11 cellular contexts compared by ENCODE assay signal in the genomic region with DNA sequence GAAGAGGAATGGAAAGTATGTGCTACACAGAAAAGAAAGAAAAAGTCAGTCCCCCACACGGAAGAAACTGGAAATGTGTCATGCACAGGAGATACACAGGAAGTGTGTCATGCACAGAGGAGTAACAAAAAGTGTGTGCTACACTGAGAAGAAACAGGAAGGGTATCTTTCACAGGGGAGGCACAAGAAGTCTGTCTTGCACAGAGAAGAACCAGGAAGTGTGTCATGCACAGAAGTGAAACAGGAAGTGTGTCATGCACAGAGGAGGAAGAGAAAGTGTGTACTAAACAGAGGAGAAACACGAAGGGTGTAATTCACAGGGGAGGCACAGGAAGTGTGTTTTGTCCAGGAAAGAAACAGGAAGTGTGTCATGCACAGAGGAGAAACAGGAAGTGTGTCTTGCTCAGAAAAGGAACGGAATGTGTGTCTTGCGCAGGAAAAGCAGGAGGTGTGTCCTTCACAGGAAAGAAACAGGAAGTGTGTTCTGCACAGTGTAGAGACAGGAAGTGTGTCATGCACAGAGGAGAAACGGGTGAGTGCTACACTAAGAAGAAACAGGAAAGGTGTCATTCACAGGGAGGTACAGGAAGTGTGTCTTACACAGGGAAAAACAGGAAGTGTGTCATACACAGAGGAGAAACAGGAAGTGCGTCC.
DNase-seq lines count a peak whose midpoint lies in the region; ATAC-seq and TF ChIP-seq lines count a peak whose summit lies in the region.
"Had no signal": no experiment of that assay in that cellular context is flagged by ENCODE, and none has a peak within 500 bp of the region (broad histone marks: within the 10 kb centered on the region; RNA-seq: fewer than 3 reads in every experiment).

No MANE protein-coding gene starts in this region.

- H3K27ac Mint-ChIP-seq in naive B cell = no peak overlapping the region
- H3K27ac Mint-ChIP-seq: activated CD4-positive, alpha-beta memory T cell treated with anti-CD3 and anti-CD28 coated beads for 36 hours had no signal

- H3F3A ChIP-seq in PC-9 (ENCODE audit: insufficient read depth, low read depth) = no peaks in the 10 kb centered on the region

- peaks cover 0 to 6% (median 6%) of the 10 kb centered on the region in 3 donors for H3K4me1 Mint-ChIP-seq in naive B cell

- POLR2A ChIA-PET in PC-9 (lab: Charles Lee; ENCODE audit: unreplicated experiment) = no interaction called here

- H3K4me3 ChIP-seq in PC-9 = no peak overlapping the region
- H3K4me3 ChIP-seq: ascending aorta had no signal

- H3K9me2 ChIP-seq in PC-9 (ENCODE audit: insufficient read depth) = no peaks in the 10 kb centered on the region

- no TSS peak for BruUV-seq in PC-9 (replicated peaks; lab: Mats Ljungman, UMichigan)

- CTCF ChIA-PET in PC-9 (lab: Charles Lee) = no interaction called here

- DNase-seq in SIG-M5 treated with dmso at 0.1 percent for 504 hours (lab: John Stamatoyannopoulos, UW; ENCODE audit: unreplicated experiment) = peak; percentile 5
- DNase-seq in SIG-M5 (lab: John Stamatoyannopoulos, UW) = no peak
- no peak for DNase-seq in PC-9
- peak; percentile 24 for DNase-seq in naive B cell
- no peak for DNase-seq in stimulated activated CD4-positive, alpha-beta T cell treated with anti-CD3 and anti-CD28 coated beads, Interleukin-4, amount 100 ng/mL, for 24 hours
- DNase-seq: activated CD4-positive, alpha-beta memory T cell treated with anti-CD3 and anti-CD28 coated beads for 36 hours had no signal

- TF ChIP-seq CTCF in PC-9 (conservative IDR thresholded peaks at IDR 0.05) = no peak

- H3K79me2 ChIP-seq in PC-9 (ENCODE audit: low read depth) = no peaks in the 10 kb centered on the region

- ATAC-seq in HG02885 (IDR thresholded peaks at IDR 0.05; ENCODE audit: poor library complexity, unreplicated experiment) (peak; percentile 43), naive B cell (ENCODE audit: low read depth in 2 of 2) (peak; percentile 69 to 72), HG02970 (IDR thresholded peaks at IDR 0.05; ENCODE audit: low FRiP score, unreplicated experiment) (no peak), HG03135 (IDR thresholded peaks at IDR 0.05; ENCODE audit: unreplicated experiment) (no peak)

- no peaks in the 10 kb centered on the region for H3K4me1 ChIP-seq in PC-9 (replicated peaks; ENCODE audit: insufficient read depth)
- H3K4me1 ChIP-seq: ascending aorta had no signal

- H4K20me1 ChIP-seq in PC-9 (ENCODE audit: insufficient read depth) = no peaks in the 10 kb centered on the region

- no peaks in the 10 kb centered on the region for H3K27me3 ChIP-seq in PC-9 (ENCODE audit: insufficient read depth, low read depth)
- H3K27me3 ChIP-seq: ascending aorta had no signal

- H2AFZ ChIP-seq in PC-9 = peak overlapping the region; percentile 43; the same call in 1 of the 2 replicates

- no peaks in the 10 kb centered on the region for H3K36me3 ChIP-seq in PC-9 (ENCODE audit: low read depth)
- H3K36me3 ChIP-seq: ascending aorta had no signal

- H3K27me3 Mint-ChIP-seq in naive B cell = no peaks in the 10 kb centered on the region
- H3K27me3 Mint-ChIP-seq: activated CD4-positive, alpha-beta memory T cell treated with anti-CD3 and anti-CD28 coated beads for 36 hours had no signal

- H3K9me3 ChIP-seq in PC-9 (ENCODE audit: insufficient read depth, low read depth) = peaks cover 9% of the 10 kb centered on the region; the same call in 1 of the 2 replicates

- H3K27ac ChIP-seq in PC-9 = no peak overlapping the region
- H3K27ac ChIP-seq: 22Rv1, ascending aorta had no signal

- H3K4me3 Mint-ChIP-seq in naive B cell = no peak overlapping the region
- H3K4me3 Mint-ChIP-seq: activated CD4-positive, alpha-beta memory T cell treated with anti-CD3 and anti-CD28 coated beads for 36 hours had no signal

- intact Hi-C loops in PC-9 (cut with micrococcal nuclease; ENCODE audit: unreplicated experiment) = no loop called here

- no peaks in the 10 kb centered on the region for H3K36me3 Mint-ChIP-seq in naive B cell

- H3K4me2 ChIP-seq in PC-9 = no peak overlapping the region

- peaks cover 0 to 19% (median 4%) of the 10 kb centered on the region in 7 donors for H3K9me3 Mint-ChIP-seq in naive B cell

Comparison
In these comparisons a context has a peak if more than half of its experiments do, and no peak if none do; other contexts are left out.
1. DNase-seq: peak in SIG-M5 treated with dmso at 0.1 percent for 504 hours (single experiment) and naive B cell (single experiment); none in SIG-M5 (single experiment), PC-9 (0 of 2) and stimulated activated CD4-positive, alpha-beta T cell treated with anti-CD3 and anti-CD28 coated beads, Interleukin-4, amount 100 ng/mL, for 24 hours (single experiment).
2. ATAC-seq: peak in HG02885 (single experiment) and naive B cell (2 of 2); none in HG02970 (single experiment) and HG03135 (single experiment).